In the genomic region with DNA sequence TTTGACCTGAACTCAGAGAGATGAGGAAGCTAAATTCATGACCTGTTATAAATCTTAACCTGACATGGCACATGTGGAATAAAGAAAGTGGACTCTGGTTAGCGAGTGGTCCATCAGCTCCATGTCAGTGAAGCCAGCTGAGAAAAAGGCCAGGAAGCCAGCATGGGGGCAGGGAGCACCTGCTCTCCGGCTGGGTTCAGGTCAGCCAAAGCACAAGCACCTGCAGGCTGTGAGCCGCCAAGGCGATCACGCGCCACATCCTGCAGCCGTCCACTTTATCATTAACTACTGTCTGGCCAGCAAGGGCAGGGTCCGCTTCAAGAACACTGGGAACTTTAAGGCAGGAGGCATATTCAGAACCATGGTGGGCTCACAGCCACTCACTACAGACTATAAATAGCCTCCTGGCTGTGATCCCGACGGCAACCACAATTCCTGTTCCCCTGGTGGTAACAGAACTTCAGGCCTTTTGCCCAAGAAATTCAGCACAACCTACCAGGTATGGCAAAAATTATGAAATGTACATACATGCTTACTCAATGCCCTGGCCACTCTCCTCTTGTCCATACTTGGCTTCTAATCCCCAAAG, we compare ENCODE assay signal across 13 cellular contexts. TPM values are rescaled to one million over a fixed set of nuclear protein-coding genes. Genes with fewer than 3 reads are reported as not detected.
DNase-seq lines count a peak whose midpoint lies in the region; ATAC-seq, FAIRE-seq and TF ChIP-seq lines count a peak whose summit lies in the region.
"Had no signal": no experiment of that assay in that cellular context is flagged by ENCODE, and none has a peak within 500 bp of the region (broad histone marks: within the 10 kb centered on the region; RNA-seq: fewer than 3 reads in every experiment).

No MANE protein-coding gene starts in this region.

- H3K4me1 ChIP-seq in pancreas (peaks cover 30 to 67% (median 44%) of the 10 kb centered on the region in 3 donors), gastroesophageal sphincter (peaks cover 0 to 79% (median 17%) of the 10 kb centered on the region in 3 donors)

- FAIRE-seq in pancreas (lab: Jason Lieb, UNC): no peak

- intact Hi-C loops in cardiac septum (cut with DNase I) (no loop called here), pancreas (cut with DNase I) (no loop called here)

- POLR2A ChIA-PET in activated CD8-positive, alpha-beta T cell treated with anti-CD3 and anti-CD28 coated beads, Interleukin-2, amount 10 ng/mL, durations not matched to agents 7 days and 5 days (lab: Charles Lee): no interaction called here

- TF ChIP-seq EP300 in gastroesophageal sphincter (IDR thresholded peaks at IDR 0.05): no peak

- no peaks in the 10 kb centered on the region for H3K9me3 ChIP-seq in pancreas
- H3K9me3 ChIP-seq in gastroesophageal sphincter: no peaks in the 10 kb centered on the region
- H3K9me3 ChIP-seq: adrenal gland, neutrophil had no signal

- peaks cover 10% of the 10 kb centered on the region for H3K36me3 Mint-ChIP-seq in activated CD8-positive, alpha-beta T cell treated with anti-CD3 and anti-CD28 coated beads, Interleukin-2, amount 10 ng/mL, durations not matched to agents 7 days and 5 days (ENCODE audit: low read depth)

- peak; percentile 76 to 84 (median 82) for ATAC-seq in pancreas
- no peak for ATAC-seq in gastroesophageal sphincter
- no peak for ATAC-seq in stimulated activated naive CD8-positive, alpha-beta T cell treated with anti-CD3 and anti-CD28 coated beads, Interleukin-15, amount 100 ng/mL, for 72 hours
- no peak for ATAC-seq in activated CD8-positive, alpha-beta T cell treated with anti-CD3 and anti-CD28 coated beads, Interleukin-2, amount 10 ng/mL, durations not matched to agents 7 days and 5 days
- ATAC-seq: foreskin keratinocyte had no signal

- H3K9me3 Mint-ChIP-seq in stimulated activated naive CD8-positive, alpha-beta T cell treated with anti-CD3 and anti-CD28 coated beads, Interleukin-15, amount 100 ng/mL, for 72 hours: peaks cover 0 to 4% of the 10 kb centered on the region in 2 donors
- no peaks in the 10 kb centered on the region for H3K9me3 Mint-ChIP-seq in activated CD8-positive, alpha-beta T cell treated with anti-CD3 and anti-CD28 coated beads, Interleukin-2, amount 10 ng/mL, durations not matched to agents 7 days and 5 days (ENCODE audit: insufficient read depth)
- H3K9me3 Mint-ChIP-seq: activated CD4-positive, alpha-beta T cell treated with anti-CD3 and anti-CD28 coated beads, Interleukin-2, amount 10 ng/mL, durations not matched to agents 7 days and 5 days had no signal

- H3K36me3 ChIP-seq in H7 (replicated peaks; ENCODE audit: control insufficient read depth, insufficient read depth, low read length) (no peaks in the 10 kb centered on the region), pancreas (no peaks in the 10 kb centered on the region), gastroesophageal sphincter (no peaks in the 10 kb centered on the region)
- H3K36me3 ChIP-seq: adrenal gland, neutrophil had no signal

- DNase-seq in H7 (peak; percentile 27), SHP77 (lab: John Stamatoyannopoulos, UW) (peak; percentile 30 to 60), cardiac septum (ENCODE audit: low spot score) (peak; percentile 79), pancreas (peak; percentile 73 to 83 (median 80))
- no peak for DNase-seq in stimulated activated naive CD8-positive, alpha-beta T cell treated with anti-CD3 and anti-CD28 coated beads, Interleukin-15, amount 100 ng/mL, for 72 hours
- DNase-seq in activated CD8-positive, alpha-beta T cell treated with anti-CD3 and anti-CD28 coated beads, Interleukin-2, amount 10 ng/mL, durations not matched to agents 7 days and 5 days: no peak
- DNase-seq in activated CD8-positive, alpha-beta memory T cell treated with anti-CD3 and anti-CD28 coated beads, Interleukin-2, amount 50 U/mL, for 4 hours: no peak
- DNase-seq: activated CD4-positive, alpha-beta T cell treated with anti-CD3 and anti-CD28 coated beads, Interleukin-2, amount 10 ng/mL, durations not matched to agents 7 days and 5 days; adrenal gland; foreskin keratinocyte had no signal

- TF ChIP-seq CTCF in pancreas (IDR thresholded peaks at IDR 0.05) (peak in 1 of 4 donors; percentile 28), gastroesophageal sphincter (IDR thresholded peaks at IDR 0.05) (no peak)

- no peaks in the 10 kb centered on the region for H3K27me3 ChIP-seq in H7 (ENCODE audit: control insufficient read depth, insufficient read depth, low read length)
- no peaks in the 10 kb centered on the region for H3K27me3 ChIP-seq in pancreas
- H3K27me3 ChIP-seq in gastroesophageal sphincter: no peaks in the 10 kb centered on the region
- H3K27me3 ChIP-seq: adrenal gland; BLaER1 treated with 17β-estradiol and CSF1 and Interleukin-3, amounts not matched to agents 10 nM and 100 nM; foreskin keratinocyte had no signal

- CTCF ChIA-PET in activated CD8-positive, alpha-beta T cell treated with anti-CD3 and anti-CD28 coated beads, Interleukin-2, amount 10 ng/mL, durations not matched to agents 7 days and 5 days (lab: Charles Lee): no interaction called here

- peaks cover 53% of the 10 kb centered on the region for H3K4me1 Mint-ChIP-seq in stimulated activated naive CD8-positive, alpha-beta T cell treated with anti-CD3 and anti-CD28 coated beads, Interleukin-15, amount 100 ng/mL, for 72 hours
- peaks cover 25% of the 10 kb centered on the region for H3K4me1 Mint-ChIP-seq in activated CD8-positive, alpha-beta T cell treated with anti-CD3 and anti-CD28 coated beads, Interleukin-2, amount 10 ng/mL, durations not matched to agents 7 days and 5 days (ENCODE audit: low read depth)

- no peak for TF ChIP-seq POLR2A in gastroesophageal sphincter (IDR thresholded peaks at IDR 0.05)

- H3K4me3 Mint-ChIP-seq in stimulated activated naive CD8-positive, alpha-beta T cell treated with anti-CD3 and anti-CD28 coated beads, Interleukin-15, amount 100 ng/mL, for 72 hours: no peak overlapping the region
- H3K4me3 Mint-ChIP-seq in activated CD8-positive, alpha-beta T cell treated with anti-CD3 and anti-CD28 coated beads, Interleukin-2, amount 10 ng/mL, durations not matched to agents 7 days and 5 days: no peak overlapping the region
- H3K4me3 Mint-ChIP-seq: activated CD4-positive, alpha-beta T cell treated with anti-CD3 and anti-CD28 coated beads, Interleukin-2, amount 10 ng/mL, durations not matched to agents 7 days and 5 days had no signal

- no peaks in the 10 kb centered on the region for H3K27me3 Mint-ChIP-seq in stimulated activated naive CD8-positive, alpha-beta T cell treated with anti-CD3 and anti-CD28 coated beads, Interleukin-15, amount 100 ng/mL, for 72 hours
- H3K27me3 Mint-ChIP-seq in activated CD8-positive, alpha-beta T cell treated with anti-CD3 and anti-CD28 coated beads, Interleukin-2, amount 10 ng/mL, durations not matched to agents 7 days and 5 days (ENCODE audit: low read depth): no peaks in the 10 kb centered on the region
- H3K27me3 Mint-ChIP-seq: activated CD4-positive, alpha-beta T cell treated with anti-CD3 and anti-CD28 coated beads, Interleukin-2, amount 10 ng/mL, durations not matched to agents 7 days and 5 days had no signal

- no peak overlapping the region for H3K4me3 ChIP-seq in H7 (ENCODE audit: insufficient read depth, low read depth, low read length)
- H3K4me3 ChIP-seq in pancreas: no peak overlapping the region
- H3K4me3 ChIP-seq in gastroesophageal sphincter: no peak overlapping the region
- H3K4me3 ChIP-seq: adrenal gland; BLaER1 treated with 17β-estradiol and CSF1 and Interleukin-3, amounts not matched to agents 10 nM and 100 nM had no signal

- H3K27ac ChIP-seq in pancreas (peak overlapping the region; percentile 17 to 90 (median 46)), gastroesophageal sphincter (peak overlapping the region in 2 of 4 donors; percentile 17 to 40)
- H3K27ac ChIP-seq: BLaER1 treated with 17β-estradiol and CSF1 and Interleukin-3, amounts not matched to agents 10 nM and 100 nM; foreskin keratinocyte; neutrophil had no signal

- 8 to 9% methylated on average over 10 of the region's 10 CpGs for WGBS in pancreas, 2 donors
- WGBS in gastroesophageal sphincter (ENCODE audit: low coverage in 1 of 2), 2 donors: 5 to 44% methylated on average over 2 to 3 of the region's 10 CpGs

- H3K27ac Mint-ChIP-seq in stimulated activated naive CD8-positive, alpha-beta T cell treated with anti-CD3 and anti-CD28 coated beads, Interleukin-15, amount 100 ng/mL, for 72 hours: peak overlapping the region in 1 of 2 donors; percentile 49
- no peak overlapping the region for H3K27ac Mint-ChIP-seq in activated CD8-positive, alpha-beta T cell treated with anti-CD3 and anti-CD28 coated beads, Interleukin-2, amount 10 ng/mL, durations not matched to agents 7 days and 5 days

RNA-seq across cellular contexts. Expression of a gene that starts 35.5 kb away (rescaled TPM):
- 7.3 and 8.9 TPM in 2 replicates for total RNA-seq in H7 (2014; rRNA removed; shearing (Covaris generic))
- total RNA-seq in cardiac septum (22.7 TPM), pancreas (10 to 100 TPM in 5 of 6 donors, 1 to 10 TPM in 1; 9.8 to 25.2 (median 12.9) TPM), gastroesophageal sphincter (10 to 100 TPM; 17.9 to 41.4 (median 29.9) TPM)
- polyA plus RNA-seq in pancreas: 1 to 10 TPM; 3.1 to 6.7 TPM
- total RNA-seq in activated CD8-positive, alpha-beta T cell treated with anti-CD3 and anti-CD28 coated beads, Interleukin-2, amount 10 ng/mL, durations not matched to agents 7 days and 5 days: 10 to 100 TPM; 10.7 to 13.6 TPM

Comparison
In these comparisons a context has a peak if more than half of its experiments do, and no peak if none do; other contexts are left out.
1. DNase-seq: peak in H7 (single experiment), SHP77 (2 of 2), cardiac septum (single experiment) and pancreas (6 of 6); none in stimulated activated naive CD8-positive, alpha-beta T cell treated with anti-CD3 and anti-CD28 coated beads, Interleukin-15, amount 100 ng/mL, for 72 hours (0 of 2), activated CD8-positive, alpha-beta T cell treated with anti-CD3 and anti-CD28 coated beads, Interleukin-2, amount 10 ng/mL, durations not matched to agents 7 days and 5 days (single experiment) and activated CD8-positive, alpha-beta memory T cell treated with anti-CD3 and anti-CD28 coated beads, Interleukin-2, amount 50 U/mL, for 4 hours (single experiment).
2. ATAC-seq: peak in pancreas (4 of 4); none in gastroesophageal sphincter (single experiment), stimulated activated naive CD8-positive, alpha-beta T cell treated with anti-CD3 and anti-CD28 coated beads, Interleukin-15, amount 100 ng/mL, for 72 hours (single experiment) and activated CD8-positive, alpha-beta T cell treated with anti-CD3 and anti-CD28 coated beads, Interleukin-2, amount 10 ng/mL, durations not matched to agents 7 days and 5 days (single experiment).